In the genomic region with DNA sequence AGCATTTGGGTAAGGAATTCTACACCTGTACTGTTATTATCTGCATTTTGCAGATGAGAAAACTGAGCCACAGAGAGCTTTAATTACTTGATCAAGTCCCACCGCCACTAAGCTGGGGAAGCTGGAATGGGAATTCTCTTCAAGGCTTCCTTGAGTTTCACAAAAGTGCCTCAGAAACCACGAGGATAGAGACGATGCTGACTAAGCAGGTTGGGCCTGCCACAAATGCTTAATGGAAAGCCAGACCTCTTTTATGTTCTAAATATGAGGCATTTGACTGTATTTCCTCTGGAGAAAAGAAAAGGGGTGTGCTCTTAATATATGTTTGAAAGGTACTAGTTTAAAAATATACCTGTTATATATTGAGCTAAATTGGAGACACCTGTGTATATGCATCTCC, we compare ENCODE assay signal across 27 cellular contexts. TPM values are rescaled to one million over a fixed set of nuclear protein-coding genes. Genes with fewer than 3 reads are reported as not detected.
"Had no signal": no experiment of that assay in that cellular context is flagged by ENCODE, and none has a peak within 500 bp of the region (broad histone marks: within the 10 kb centered on the region; RNA-seq: fewer than 3 reads in every experiment).

No MANE protein-coding gene starts in this region.

- H3K9me3 ChIP-seq: colonic mucosa, esophagus squamous epithelium, gastrocnemius medialis, heart right ventricle, left lung, lower lobe of right lung, mucosa of descending colon had no signal

- H3K27ac ChIP-seq: colonic mucosa, epithelial cell of prostate, esophagus squamous epithelium, gastrocnemius medialis, left lung, lower lobe of right lung had no signal

- H3K4me1 ChIP-seq: colonic mucosa, gastrocnemius medialis, left lung, lower lobe of right lung had no signal

- FAIRE-seq: endometrium, kidney had no signal

- H3K4me3 ChIP-seq: colonic mucosa, esophagus squamous epithelium, gastrocnemius medialis, heart right ventricle, left lung, lower lobe of right lung, mucosa of descending colon had no signal

- H3K27me3 ChIP-seq: colonic mucosa, esophagus squamous epithelium, gastrocnemius medialis, heart right ventricle, left lung had no signal

- H3K36me3 ChIP-seq: colonic mucosa had no signal

- DNase-seq: colonic mucosa; cortex of kidney; effector CD8-positive, alpha-beta T cell; effector memory CD8-positive, alpha-beta T cell; endodermal cell; erythroblast; esophagus squamous epithelium; foreskin fibroblast; foreskin melanocyte; gastrocnemius medialis; glutamatergic neuron; head of caudate nucleus; heart right ventricle; hippocampal formation; immature natural killer cell; islet precursor cell; kidney; kidney glomerular epithelial cell; left cardiac atrium; left lung; left ventricle myocardium superior; lower lobe of right lung; mesenchymal stem cell; mucosa of descending colon had no signal

- ATAC-seq: effector memory CD8-positive, alpha-beta T cell; esophagus mucosa; gastrocnemius medialis; heart right ventricle; left cardiac atrium; left lung; left ventricle myocardium superior; lower lobe of right lung; mucosa of descending colon had no signal

RNA-seq across cellular contexts. Expression of a gene that starts 34.7 kb away (rescaled TPM):
- polyA plus RNA-seq: immature natural killer cell had no signal
